ENCODE assay signal across 1 cellular context in the genomic region with DNA sequence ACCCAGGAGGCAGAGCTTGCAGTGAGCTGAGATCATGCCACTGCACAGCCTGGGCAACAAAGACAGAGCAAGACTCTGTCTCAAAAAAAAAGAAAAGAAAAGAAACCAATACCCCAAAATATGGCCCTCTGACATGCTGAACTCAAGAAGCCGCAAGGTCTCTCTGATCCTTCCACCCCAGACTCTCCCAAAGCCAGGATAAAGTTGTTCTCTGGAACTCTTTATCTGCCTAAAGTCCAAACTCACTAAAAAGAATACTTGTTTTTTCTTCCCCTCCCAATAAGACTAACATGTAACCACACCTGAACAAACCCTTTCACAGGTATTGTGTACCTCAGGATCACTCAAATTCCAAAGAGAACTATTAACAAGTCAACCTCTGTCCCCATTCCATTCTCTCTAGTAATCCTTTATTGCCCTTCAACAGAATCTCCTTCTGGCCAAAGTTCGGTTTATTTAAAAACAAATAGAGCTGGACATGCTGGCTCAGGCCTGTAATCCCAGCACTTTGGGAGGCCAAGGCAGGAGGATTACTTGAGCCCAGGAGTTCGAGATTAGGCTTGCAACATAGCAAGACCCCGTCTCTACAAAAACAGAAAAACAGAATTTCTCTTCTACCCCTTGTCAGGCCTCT.
A peak's percentile ranks its signal among the peaks of the same experiment; 100 is the strongest.
TF ChIP-seq lines count a peak whose summit lies in the region.

No MANE protein-coding gene starts in this region.

TF ChIP-seq in liver, 16 proteins besides CTCF, POLR2A, EP300 and RAD21:
- TF ChIP-seq SP1 (IDR thresholded peaks at IDR 0.05) (peak; percentile 77), JUND (IDR thresholded peaks at IDR 0.05) (peak; percentile 32 to 44), RXRA (IDR thresholded peaks at IDR 0.05) (peak; percentile 38 to 63), GABPA (IDR thresholded peaks at IDR 0.05 in 1 of 2, conservative IDR thresholded peaks at IDR 0.05 in 1 of 2) (no peak), HNF4G (IDR thresholded peaks at IDR 0.05) (peak; percentile 33), HNF4A (conservative IDR thresholded peaks at IDR 0.05) (peak; percentile 73 to 76), TAF1 (conservative IDR thresholded peaks at IDR 0.05) (no peak), NR2F2 (IDR thresholded peaks at IDR 0.05) (no peak)
- TF ChIP-seq, protein P1, sequence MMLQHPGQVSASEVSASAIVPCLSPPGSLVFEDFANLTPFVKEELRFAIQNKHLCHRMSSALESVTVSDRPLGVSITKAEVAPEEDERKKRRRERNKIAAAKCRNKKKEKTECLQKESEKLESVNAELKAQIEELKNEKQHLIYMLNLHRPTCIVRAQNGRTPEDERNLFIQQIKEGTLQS (IDR thresholded peaks at IDR 0.05) = no peak
TF ChIP-seq in liver: peak in this region for 5.
